ENCODE assay signal across 9 cellular contexts in the genomic region with DNA sequence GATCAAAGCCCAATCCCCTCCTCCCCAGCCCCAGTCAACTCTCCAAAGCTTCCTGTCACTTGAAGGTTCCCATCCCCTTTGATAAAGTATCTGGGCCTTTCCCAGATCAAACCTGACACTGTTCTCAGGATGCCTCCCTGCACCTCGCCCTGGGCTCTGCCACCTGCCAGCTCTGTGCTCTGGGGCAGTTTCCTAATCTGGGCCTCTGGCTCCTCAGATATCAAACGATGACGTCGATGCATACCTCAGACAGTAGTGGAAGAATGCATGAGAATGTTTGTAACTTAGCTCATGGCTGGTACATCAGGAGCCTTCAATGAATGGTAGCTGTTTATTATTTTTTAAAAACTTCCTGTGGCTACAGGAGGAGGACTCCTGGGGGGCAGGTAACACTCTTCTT.
DNase-seq lines count a peak whose midpoint lies in the region; ATAC-seq and TF ChIP-seq lines count a peak whose summit lies in the region.
"Had no signal": no experiment of that assay in that cellular context is flagged by ENCODE, and none has a peak within 500 bp of the region (broad histone marks: within the 10 kb centered on the region; RNA-seq: fewer than 3 reads in every experiment).

No MANE protein-coding gene starts in this region.

- H3K27ac ChIP-seq in WERI-Rb-1 (peak overlapping the region; percentile 75), A673 (ENCODE audit: low read depth, low read length, poor library complexity, severe bottlenecking) (no peak overlapping the region)

- H3K36me3 ChIP-seq in WERI-Rb-1: peaks cover 18% of the 10 kb centered on the region
- no peaks in the 10 kb centered on the region for H3K36me3 ChIP-seq in A673 (ENCODE audit: insufficient read depth, low read length, poor library complexity, severe bottlenecking)

- H3K9me3 ChIP-seq in WERI-Rb-1 (ENCODE audit: severe bottlenecking) (no peaks in the 10 kb centered on the region), A673 (ENCODE audit: low read depth, low read length, poor library complexity, severe bottlenecking) (no peaks in the 10 kb centered on the region)

- no peaks in the 10 kb centered on the region for H3K27me3 Mint-ChIP-seq in osteocyte (ENCODE audit: unreplicated experiment)

- ATAC-seq in GM19351 (IDR thresholded peaks at IDR 0.05; ENCODE audit: unreplicated experiment) (no peak), HG03469 (IDR thresholded peaks at IDR 0.05; ENCODE audit: unreplicated experiment) (no peak)

- peaks cover 34% of the 10 kb centered on the region for H3K4me1 Mint-ChIP-seq in osteocyte (ENCODE audit: unreplicated experiment)

- DNase-seq in DMS 273 treated with DMSO at 0.1 percent for 48 hours (lab: John Stamatoyannopoulos, UW) (peak; percentile 15), WERI-Rb-1 (no peak), fibroblast of peridontal ligament (ENCODE audit: extremely low read depth) (peak; percentile 58), osteocyte (ENCODE audit: extremely low spot score, unreplicated experiment) (no peak), A673 (ENCODE audit: low spot score) (no peak), UCSD-AML1 (lab: John Stamatoyannopoulos, UW; ENCODE audit: unreplicated experiment) (no peak)
- DNase-seq: NCI-H510A had no signal

- no peaks in the 10 kb centered on the region for H3K4me1 ChIP-seq in A673 (ENCODE audit: insufficient read depth, low read length, poor library complexity, severe bottlenecking)

- no TSS peak for BruUV-seq in A673 (replicated peaks; lab: Mats Ljungman, UMichigan)

- no peak overlapping the region for H3K4me3 Mint-ChIP-seq in osteocyte (ENCODE audit: unreplicated experiment)

- peaks cover 25% of the 10 kb centered on the region for H3K36me3 Mint-ChIP-seq in osteocyte (ENCODE audit: unreplicated experiment)

- H3K27ac Mint-ChIP-seq in osteocyte (ENCODE audit: unreplicated experiment): peak overlapping the region; percentile 69

- no peaks in the 10 kb centered on the region for H3K9me3 Mint-ChIP-seq in osteocyte (ENCODE audit: unreplicated experiment)

- no peak overlapping the region for H3K4me3 ChIP-seq in WERI-Rb-1 (ENCODE audit: low read depth, low read length)
- H3K4me3 ChIP-seq in A673 (ENCODE audit: low read depth, low read length, poor library complexity, severe bottlenecking): no peak overlapping the region

- POLR2A ChIA-PET in A673 (lab: Charles Lee; ENCODE audit: low non-redundant PET): no interaction called here

- CTCF ChIA-PET in A673 (lab: Charles Lee): interaction anchor here (0.6 kb wide), 1 partner anchor 21 kb away, joined by 3 read pairs; no protein-coding TSS in a partner anchor

- H3K27me3 ChIP-seq in WERI-Rb-1 (ENCODE audit: insufficient read depth, low read depth, severe bottlenecking) (no peaks in the 10 kb centered on the region), A673 (replicated peaks; ENCODE audit: insufficient read depth, low read depth, low read length, poor library complexity) (no peaks in the 10 kb centered on the region)

- intact Hi-C loops in A673 (cut with micrococcal nuclease; ENCODE audit: unreplicated experiment): loop anchor here (5.0 kb wide), 2 partner anchors 315 to 450 kb away; no protein-coding TSS in a partner anchor

- TF ChIP-seq CTCF in WERI-Rb-1 (IDR thresholded peaks at IDR 0.05; ENCODE audit: low read depth, low read length) (no peak), osteocyte (IDR thresholded peaks at IDR 0.05) (no peak), A673 (conservative IDR thresholded peaks at IDR 0.05; ENCODE audit: low read depth, low read length) (no peak)

Comparison
In these comparisons a context has a peak if more than half of its experiments do, and no peak if none do; other contexts are left out.
1. DNase-seq: peak in DMS 273 treated with DMSO at 0.1 percent for 48 hours (single experiment) and fibroblast of peridontal ligament (single experiment); none in WERI-Rb-1 (single experiment), osteocyte (single experiment), A673 (single experiment) and UCSD-AML1 (single experiment).